Comparison of ENCODE assay signal across 21 cellular contexts in genomic region chr7:15546272-15546792, GRCh38. TPM values are rescaled to one million over a fixed set of nuclear protein-coding genes. Genes with fewer than 3 reads are reported as not detected.
A peak's percentile ranks its signal among the peaks of the same experiment; 100 is the strongest.
DNase-seq lines count a peak whose midpoint lies in the region; ATAC-seq, FAIRE-seq and TF ChIP-seq lines count a peak whose summit lies in the region.
"Had no signal": no experiment of that assay in that cellular context is flagged by ENCODE, and none has a peak within 500 bp of the region (broad histone marks: within the 10 kb centered on the region; RNA-seq: fewer than 3 reads in every experiment).

No MANE protein-coding gene starts in this region.

- H2BK120ac ChIP-seq in H9 (ENCODE audit: low read depth, low read length, poor library complexity, severe bottlenecking) = no peak overlapping the region
- peak overlapping the region; percentile 39 for H2BK120ac ChIP-seq in H1 (replicated peaks; ENCODE audit: low read depth, low read length)
- H2BK120ac ChIP-seq in mesendoderm (ENCODE audit: low read depth, low read length) = no peak overlapping the region

- H4K8ac ChIP-seq in H9 (replicated peaks; ENCODE audit: insufficient read length, low read depth, low read length) (no peak overlapping the region), H1 (ENCODE audit: extremely low read depth, insufficient read depth, low read length) (no peak overlapping the region), mesendoderm (ENCODE audit: low read depth, low read length) (no peak overlapping the region)

- H2BK12ac ChIP-seq in H9 (ENCODE audit: insufficient read length, low read depth, low read length) (no peak overlapping the region), H1 (ENCODE audit: low read depth, low read length) (no peak overlapping the region)

- no peaks in the 10 kb centered on the region for H4K20me1 ChIP-seq in H9 (ENCODE audit: control insufficient read depth, insufficient read depth, insufficient read length)
- no peaks in the 10 kb centered on the region for H4K20me1 ChIP-seq in H1 (replicated peaks in 1 of 2; ENCODE audit: control insufficient read depth in 1 of 2, insufficient read depth in 2 of 2, low read length in 2 of 2)
- H4K20me1 ChIP-seq: BLaER1 treated with 17β-estradiol and CSF1 and Interleukin-3, amounts not matched to agents 10 nM and 100 nM had no signal

- TF ChIP-seq EP300 in H1 (IDR thresholded peaks at IDR 0.05; ENCODE audit: borderline replicate concordance in 1 of 2, low read depth in 2 of 2, low read length in 2 of 2) = no peak

- no peaks in the 10 kb centered on the region for H3K23me2 ChIP-seq in H9 (ENCODE audit: insufficient read length, low read depth, low read length, poor library complexity, severe bottlenecking)
- H3K23me2 ChIP-seq in H1 (ENCODE audit: low read depth, low read length) = no peaks in the 10 kb centered on the region

- no peak overlapping the region for H2BK20ac ChIP-seq in H9 (ENCODE audit: low read depth, low read length, poor library complexity, severe bottlenecking)
- no peak overlapping the region; the same call in 1 of the 2 replicates for H2BK20ac ChIP-seq in H1 (ENCODE audit: low read length)

- POLR2A ChIA-PET in H1 (lab: Charles Lee; ENCODE audit: partially characterized antibody) = no interaction called here

- no peaks in the 10 kb centered on the region for H3K27me3 Mint-ChIP-seq in H9 (ENCODE audit: low read depth)
- H3K27me3 Mint-ChIP-seq in stimulated activated memory B cell treated with anti-CD40 and anti-IgM and Interleukin-4, amounts not matched to agents 10 μg/mL and 1 μg/mL and 100 μg/mL, for 72 hours = no peaks in the 10 kb centered on the region
- H3K27me3 Mint-ChIP-seq: IgD-negative memory B cell had no signal

- no peak overlapping the region for H3K4me3 ChIP-seq in H1 (ENCODE audit: extremely low read depth in 1 of 4, insufficient read depth in 2 of 4, low read depth in 3 of 4, low read length in 4 of 4)
- no peak overlapping the region for H3K4me3 ChIP-seq in mesendoderm (ENCODE audit: low read length)
- H3K4me3 ChIP-seq: BLaER1 treated with 17β-estradiol and CSF1 and Interleukin-3, amounts not matched to agents 10 nM and 100 nM; SJSA1 had no signal

- H2BK15ac ChIP-seq in H9 (ENCODE audit: low read depth, low read length) (no peak overlapping the region), H1 (ENCODE audit: low read length) (no peak overlapping the region), mesendoderm (replicated peaks; ENCODE audit: low read depth) (no peak overlapping the region)

- H2AFZ ChIP-seq in H9 (ENCODE audit: low read length) = no peak overlapping the region
- 0 out of 2 replicates have a peak overlapping the region, but pooled peaks have one; percentile 11 for H2AFZ ChIP-seq in H1 (ENCODE audit: low read length)

- H3K4ac ChIP-seq in H9 (ENCODE audit: low read depth, low read length) = no peak overlapping the region
- peak overlapping the region; percentile 90 for H3K4ac ChIP-seq in H1 (replicated peaks; ENCODE audit: insufficient read length, low read depth, low read length)
- peak overlapping the region; percentile 2 for H3K4ac ChIP-seq in mesendoderm (ENCODE audit: low read depth, low read length)

- H3K4me1 Mint-ChIP-seq in H9 = peaks cover 8 to 10% of the 10 kb centered on the region in 2 experiments
- H3K4me1 Mint-ChIP-seq in stimulated activated memory B cell treated with anti-CD40 and anti-IgM and Interleukin-4, amounts not matched to agents 10 μg/mL and 1 μg/mL and 100 μg/mL, for 72 hours = no peaks in the 10 kb centered on the region
- H3K4me1 Mint-ChIP-seq: IgD-negative memory B cell had no signal

- H3K14ac ChIP-seq in H9 (ENCODE audit: insufficient read depth, low read length) = no peak overlapping the region
- H3K14ac ChIP-seq in H1 (ENCODE audit: insufficient read length) = no peak overlapping the region

- no peak overlapping the region for H3T11ph ChIP-seq in H9 (ENCODE audit: low read length)

- H3K4me3 Mint-ChIP-seq in H9 = peak overlapping the region in 1 of 2 experiments; percentile 53; a peak in 2 of 5 replicates
- no peak overlapping the region for H3K4me3 Mint-ChIP-seq in stimulated activated memory B cell treated with anti-CD40 and anti-IgM and Interleukin-4, amounts not matched to agents 10 μg/mL and 1 μg/mL and 100 μg/mL, for 72 hours
- H3K4me3 Mint-ChIP-seq: CD8-positive, alpha-beta T cell; IgD-negative memory B cell had no signal

- H3K79me2 ChIP-seq in H9 (ENCODE audit: insufficient read depth, low read length) (no peaks in the 10 kb centered on the region), H1 (ENCODE audit: control insufficient read depth in 1 of 2, insufficient read depth in 2 of 2, low read length in 2 of 2) (no peaks in the 10 kb centered on the region), mesendoderm (ENCODE audit: control insufficient read depth, insufficient read depth, low read length) (no peaks in the 10 kb centered on the region)

- H3K27me3 ChIP-seq in H9 (ENCODE audit: insufficient read depth, low read length) (no peaks in the 10 kb centered on the region), H1 (replicated peaks in 1 of 4; ENCODE audit: control insufficient read depth in 3 of 4, extremely low read depth in 1 of 4, insufficient read depth in 3 of 4, low read length in 3 of 4) (no peaks in the 10 kb centered on the region), mesendoderm (ENCODE audit: insufficient read depth, low read length, poor library complexity) (no peaks in the 10 kb centered on the region)
- H3K27me3 ChIP-seq: BLaER1 treated with 17β-estradiol and CSF1 and Interleukin-3, amounts not matched to agents 10 nM and 100 nM; SJSA1 had no signal

- H3K27ac ChIP-seq in H9 (ENCODE audit: insufficient read length, low read depth, low read length) (no peak overlapping the region), H1 (ENCODE audit: low read depth, low read length) (no peak overlapping the region), mesendoderm (ENCODE audit: low read depth, low read length) (no peak overlapping the region)
- H3K27ac ChIP-seq: BLaER1 treated with 17β-estradiol and CSF1 and Interleukin-3, amounts not matched to agents 10 nM and 100 nM; SJSA1 had no signal

- no CpG with 5 or more reads among the region's 2 CpGs for WGBS in H9 (ENCODE audit: extremely low coverage, insufficient read length, low lambda C conversion rate)
- WGBS in H1 (ENCODE audit: extremely low coverage in 1 of 2, insufficient coverage in 1 of 2, insufficient read length in 1 of 2, insufficient replicate concordance in 2 of 2, low coverage in 1 of 2, low lambda C conversion rate in 2 of 2, missing lambda C conversion rate in 1 of 2), 2 experiments = 89% methylated on average over 2 of the region's 2 CpGs; no CpG with 5 or more reads in 1 of the 2 experiments
- no CpG with 5 or more reads among the region's 2 CpGs for WGBS in mesendoderm (ENCODE audit: extremely low coverage, insufficient coverage, low lambda C conversion rate)

- TF ChIP-seq CTCF in H9 (conservative IDR thresholded peaks at IDR 0.05) (no peak), H1 (IDR thresholded peaks at IDR 0.05; ENCODE audit: control extremely low read depth in 1 of 3, insufficient read depth in 1 of 3, low read depth in 1 of 3, low read length in 3 of 3) (no peak)

- CTCF ChIA-PET in H1 (lab: Charles Lee; ENCODE audit: partially characterized antibody) = no interaction called here

- H3K27ac Mint-ChIP-seq in H9 = no peak overlapping the region
- no peak overlapping the region for H3K27ac Mint-ChIP-seq in stimulated activated memory B cell treated with anti-CD40 and anti-IgM and Interleukin-4, amounts not matched to agents 10 μg/mL and 1 μg/mL and 100 μg/mL, for 72 hours
- H3K27ac Mint-ChIP-seq: CD8-positive, alpha-beta T cell; IgD-negative memory B cell had no signal

- H2BK5ac ChIP-seq in H9 (ENCODE audit: insufficient read length, low read length) (no peak overlapping the region), H1 (ENCODE audit: low read depth, low read length) (no peak overlapping the region), mesendoderm (ENCODE audit: low read length) (no peak overlapping the region)

- H3K4me1 ChIP-seq in H9 (ENCODE audit: insufficient read depth, low read length) (0 out of 2 replicates have a peak, but pooled peaks cover 5% of the 10 kb centered on the region), H1 (replicated peaks in 1 of 4; ENCODE audit: control insufficient read depth in 3 of 4, insufficient read depth in 4 of 4, low read length in 3 of 4) (0 out of 7 replicates have a peak, but pooled peaks cover 0 to 3% (median 0%) of the 10 kb centered on the region in 4 experiments), mesendoderm (ENCODE audit: control insufficient read depth, low read depth, low read length) (no peaks in the 10 kb centered on the region)
- H3K4me1 ChIP-seq: SJSA1 had no signal

- no peaks in the 10 kb centered on the region for H3K36me3 Mint-ChIP-seq in H9 (ENCODE audit: insufficient read depth in 1 of 3, low read depth in 3 of 3)
- H3K36me3 Mint-ChIP-seq in stimulated activated memory B cell treated with anti-CD40 and anti-IgM and Interleukin-4, amounts not matched to agents 10 μg/mL and 1 μg/mL and 100 μg/mL, for 72 hours = no peaks in the 10 kb centered on the region
- H3K36me3 Mint-ChIP-seq: CD8-positive, alpha-beta T cell; IgD-negative memory B cell had no signal

- H3K9me3 Mint-ChIP-seq in H9 = peaks cover 0 to 4% of the 10 kb centered on the region in 2 experiments; a peak in 1 of 5 replicates
- H3K9me3 Mint-ChIP-seq in stimulated activated memory B cell treated with anti-CD40 and anti-IgM and Interleukin-4, amounts not matched to agents 10 μg/mL and 1 μg/mL and 100 μg/mL, for 72 hours = no peaks in the 10 kb centered on the region

- peak; percentile 33 for DNase-seq in H9
- no peak for DNase-seq in H1 (ENCODE audit: low read depth in 1 of 2, low spot score in 2 of 2)
- DNase-seq in mesendoderm = no peak
- DNase-seq in sciatic nerve (ENCODE audit: low spot score) = no peak
- DNase-seq: ACHN; CD8-positive, alpha-beta T cell; DMS153; NCI-H1105 treated with DMSO at 0.1 percent for 48 hours; NCI-H1694; NCI-H2081 treated with DMSO at 0.1 percent for 48 hours; NCI-H446; NCI-H526; OCI-M1 had no signal

- no peak overlapping the region for H4K91ac ChIP-seq in H9 (ENCODE audit: insufficient read length, low read depth, low read length)
- H4K91ac ChIP-seq in H1 (replicated peaks; ENCODE audit: insufficient read length, low read length) = no peak overlapping the region

- H2AK5ac ChIP-seq in H9 (ENCODE audit: insufficient read length, low read length) (no peak overlapping the region), H1 (ENCODE audit: low read depth, low read length) (no peak overlapping the region; the same call in 1 of the 2 replicates), mesendoderm (ENCODE audit: low read length) (no peak overlapping the region)

- H3K36me3 ChIP-seq in H1 (ENCODE audit: control insufficient read depth in 2 of 4, insufficient read depth in 4 of 4, low read length in 3 of 4) = no peaks in the 10 kb centered on the region
- no peaks in the 10 kb centered on the region for H3K36me3 ChIP-seq in mesendoderm (ENCODE audit: control insufficient read depth, insufficient read depth, low read length)
- H3K36me3 ChIP-seq: BLaER1 treated with 17β-estradiol and CSF1 and Interleukin-3, amounts not matched to agents 10 nM and 100 nM; SJSA1 had no signal

- no peak overlapping the region for H3K4me2 ChIP-seq in H9 (ENCODE audit: insufficient read depth, insufficient read length, low read length)
- H3K4me2 ChIP-seq in H1 (ENCODE audit: insufficient read depth in 1 of 2, low read depth in 2 of 2, low read length in 2 of 2) = 0 out of 4 replicates have a peak overlapping the region, but pooled peaks of 1 of the 2 experiments have one; percentile 47
- no peak overlapping the region for H3K4me2 ChIP-seq in mesendoderm (ENCODE audit: low read length)
- H3K4me2 ChIP-seq: BLaER1 treated with 17β-estradiol and CSF1 and Interleukin-3, amounts not matched to agents 10 nM and 100 nM had no signal

- no peak for TF ChIP-seq POLR2A in H1 (IDR thresholded peaks at IDR 0.05; ENCODE audit: control extremely low read depth in 1 of 2, low read depth in 2 of 2, low read length in 2 of 2)

- H3K9ac ChIP-seq in H9 (ENCODE audit: extremely low read depth, insufficient read length, low read length) (no peak overlapping the region), H1 (replicated peaks in 1 of 4; ENCODE audit: extremely low read depth in 1 of 4, low read depth in 3 of 4, low read length in 3 of 4) (no peak overlapping the region), mesendoderm (ENCODE audit: low read length) (no peak overlapping the region)
- H3K9ac ChIP-seq: BLaER1 treated with 17β-estradiol and CSF1 and Interleukin-3, amounts not matched to agents 10 nM and 100 nM had no signal

- TF ChIP-seq RAD21 in H1 (IDR thresholded peaks at IDR 0.05 in 1 of 2, conservative IDR thresholded peaks at IDR 0.05 in 1 of 2; ENCODE audit: low read depth in 2 of 2, low read length in 2 of 2) = no peak

- H3K56ac ChIP-seq in H9 (ENCODE audit: insufficient read length, low read depth, low read length) (no peak overlapping the region), H1 (replicated peaks; ENCODE audit: insufficient read length, low read depth, low read length) (no peak overlapping the region), mesendoderm (ENCODE audit: low read length) (no peak overlapping the region)

- H3K9me3 ChIP-seq in H9 (ENCODE audit: control insufficient read depth, low read depth, low read length) (no peaks in the 10 kb centered on the region), H1 (ENCODE audit: insufficient read depth in 2 of 2, low read depth in 1 of 2, low read length in 1 of 2) (no peaks in the 10 kb centered on the region)
- H3K9me3 ChIP-seq: BLaER1 treated with 17β-estradiol and CSF1 and Interleukin-3, amounts not matched to agents 10 nM and 100 nM; SJSA1 had no signal

- ATAC-seq in stimulated activated memory B cell treated with anti-CD40 and anti-IgM and Interleukin-4, amounts not matched to agents 10 μg/mL and 1 μg/mL and 100 μg/mL, for 72 hours = peak; percentile 50
- no peak for ATAC-seq in GM19397 (IDR thresholded peaks at IDR 0.05; ENCODE audit: unreplicated experiment)
- no peak for ATAC-seq in sciatic nerve
- no peak for ATAC-seq in HG02763 (IDR thresholded peaks at IDR 0.05; ENCODE audit: unreplicated experiment)
- ATAC-seq: CD8-positive, alpha-beta T cell; Right ventricle myocardium inferior had no signal

- H3K23ac ChIP-seq in H9 (ENCODE audit: insufficient read length, low read depth, low read length) (no peak overlapping the region), H1 (ENCODE audit: insufficient read length) (no peak overlapping the region), mesendoderm (ENCODE audit: low read length) (no peak overlapping the region)

- H4K5ac ChIP-seq in H9 (ENCODE audit: insufficient read length, low read depth, low read length) (no peak overlapping the region), H1 (ENCODE audit: insufficient read length, low read depth, low read length) (no peak overlapping the region), mesendoderm (ENCODE audit: low read length) (no peak overlapping the region)

- intact Hi-C loops in sciatic nerve (cut with DNase I) = no loop called here

- no peak for FAIRE-seq in H1 (lab: Jason Lieb, UNC)
- FAIRE-seq: HTR-8/SVneo had no signal

- H3K18ac ChIP-seq in H9 (ENCODE audit: insufficient read length, low read depth, low read length) = no peak overlapping the region
- no peak overlapping the region for H3K18ac ChIP-seq in H1 (ENCODE audit: extremely low read depth, low read length)
- no peak overlapping the region for H3K18ac ChIP-seq in mesendoderm (ENCODE audit: low read length)

- H3K79me1 ChIP-seq in H9 (ENCODE audit: insufficient read depth, low read depth, low read length, poor library complexity, severe bottlenecking) (no peaks in the 10 kb centered on the region), H1 (ENCODE audit: low read depth, low read length) (no peaks in the 10 kb centered on the region), mesendoderm (ENCODE audit: low read length) (no peaks in the 10 kb centered on the region)

RNA-seq across cellular contexts. Expression of gene AGMO, which starts 15.5 kb away (rescaled TPM):
- total RNA-seq in H9 (2021) (0.70 and 0.83 TPM in 2 replicates), sciatic nerve (6.9 TPM)
- total RNA-seq in H1 (2021; fragmentation: NEBNext Ultra II Directional; extraction: Animal tissue kit (Norgen Biotek cat#: 25700)) = 0.22 and 0.38 TPM in 2 replicates
- 0.22 and 0.45 TPM in 2 replicates for polyA plus RNA-seq in H1 (2011; rRNA removed)
- 0.16 TPM for polyA plus RNA-seq in H1 (2011; cell fraction: cytosol; rRNA removed)
- 0.14 TPM for polyA plus RNA-seq in H1 (2011; cell fraction: nucleus; rRNA removed)
- 0.13 to 0.36 TPM (median 0.23 TPM) in 4 replicates for polyA plus RNA-seq in H1 (2012, experiment 1 of 2)
- 0.08 TPM for polyA plus RNA-seq in H1 (2012, experiment 2 of 2)
- polyA plus RNA-seq in H1 (2013, experiment 1 of 2) = 0.18 TPM
- 0.15 TPM for polyA plus RNA-seq in H1 (2013, experiment 2 of 2)
- 1.4 and 1.9 TPM in 2 replicates for polyA minus RNA-seq in H1 (2011; rRNA and poly(A)+ RNA removed)
- polyA minus RNA-seq in H1 (2011; cell fraction: cytosol; rRNA and poly(A)+ RNA removed) = not detected
- 4.6 TPM for polyA minus RNA-seq in H1 (2011; cell fraction: nucleus; rRNA and poly(A)+ RNA removed)
- 0.07 TPM for polyA plus RNA-seq in mesendoderm (2013, experiment 1 of 2)
- 0.10 TPM for polyA plus RNA-seq in mesendoderm (2013, experiment 2 of 2)
- total RNA-seq: CD8-positive, alpha-beta T cell; SJSA1 had no signal
- polyA plus RNA-seq: IgD-negative memory B cell had no signal
